In genomic region chr5:141369994-141370848, GRCh38 we compare ENCODE assay signal across 7 cellular contexts. TPM values are rescaled to one million over a fixed set of nuclear protein-coding genes. Genes with fewer than 3 reads are reported as not detected.
A peak's percentile ranks its signal among the peaks of the same experiment; 100 is the strongest.
DNase-seq lines count a peak whose midpoint lies in the region; ATAC-seq lines count a peak whose summit lies in the region.

PCDHGB3 (plus strand) TSS chr5:141370242; CDS start chr5:141370395, 153 bp downstream.

- 22% methylated on average over 32 of the region's 32 CpGs for WGBS in esophagus, 2 donors

- H3K36me3 ChIP-seq in esophagus (ENCODE audit: control insufficient read depth in 2 of 2, insufficient read depth in 2 of 2, low read length in 1 of 2): no peaks in the 10 kb centered on the region

- peaks cover 12% of the 10 kb centered on the region for H3K9me3 ChIP-seq in T-helper 17 cell (ENCODE audit: control insufficient read depth, low read length, poor library complexity, severe bottlenecking)
- peaks cover 42 to 56% of the 10 kb centered on the region in 2 donors for H3K9me3 ChIP-seq in esophagus (ENCODE audit: control insufficient read depth in 2 of 2, insufficient read depth in 1 of 2, low read depth in 1 of 2, low read length in 1 of 2)

- H3K4me3 Mint-ChIP-seq in T-helper 17 cell: peak within 1 kb of the TSS; percentile 82

- H3K4me1 ChIP-seq in esophagus (ENCODE audit: control insufficient read depth in 2 of 2, insufficient read depth in 2 of 2, low read length in 1 of 2): peaks cover 3% of the 10 kb centered on the region in 2 donors

- DNase-seq in T-helper 17 cell: no peak
- peak; percentile 30 for DNase-seq in skeletal muscle cell (ENCODE audit: low read depth)
- DNase-seq in SKM-1 treated with dmso at 0.1 percent for 144 hours (lab: John Stamatoyannopoulos, UW; ENCODE audit: unreplicated experiment): no peak
- DNase-seq in cortex of kidney (lab: John Stamatoyannopoulos, UW): no peak

- no peaks in the 10 kb centered on the region for H3K4me1 Mint-ChIP-seq in T-helper 17 cell

- peaks cover 41% of the 10 kb centered on the region for H3K27me3 Mint-ChIP-seq in T-helper 17 cell

- H3K27ac ChIP-seq in esophagus (ENCODE audit: low read depth in 2 of 2, low read length in 1 of 2): no peak within 1 kb of the TSS

- peaks cover 5% of the 10 kb centered on the region for H3K36me3 Mint-ChIP-seq in T-helper 17 cell (ENCODE audit: low read depth)

- no peak within 1 kb of the TSS for H3K27ac Mint-ChIP-seq in T-helper 17 cell

- H3K27me3 ChIP-seq in esophagus (ENCODE audit: control insufficient read depth in 1 of 2, insufficient read depth in 2 of 2, low read length in 2 of 2): peaks cover 0 to 8% of the 10 kb centered on the region in 2 donors

- ATAC-seq in GM18508 (IDR thresholded peaks at IDR 0.05; ENCODE audit: insufficient read depth, unreplicated experiment): peak; percentile 96
- peak; percentile 91 for ATAC-seq in HG02798 (IDR thresholded peaks at IDR 0.05; ENCODE audit: poor library complexity, unreplicated experiment)
- ATAC-seq in T-helper 17 cell: peak; percentile 83

- H3K4me3 ChIP-seq in esophagus (ENCODE audit: low read depth in 1 of 2, low read length in 2 of 2): peak within 1 kb of the TSS; percentile 11 to 16
- peak within 1 kb of the TSS; percentile 37 for H3K4me3 ChIP-seq in skeletal muscle cell (ENCODE audit: low read depth, low read length)

RNA-seq across cellular contexts. Expression of gene PCDHGB3, which starts in this region (rescaled TPM):
- total RNA-seq in T-helper 17 cell: under 1 TPM; 0.13 to 0.32 TPM
- under 1 TPM; 0.13 to 0.37 TPM for polyA plus RNA-seq in esophagus

Comparison
In these comparisons a context has a peak if more than half of its experiments do, and no peak if none do; other contexts are left out.
1. Peak in ATAC-seq in T-helper 17 cell; RNA of the gene not detected or under 1 TPM.